In genomic region chr2:110853516-110853915, GRCh38 we compare ENCODE assay signal across 8 cellular contexts.
A peak's percentile ranks its signal among the peaks of the same experiment; 100 is the strongest.
DNase-seq lines count a peak whose midpoint lies in the region; ATAC-seq, FAIRE-seq and TF ChIP-seq lines count a peak whose summit lies in the region.

No MANE protein-coding gene starts in this region.

- no peak for TF ChIP-seq POLR2A in A549 (IDR thresholded peaks at IDR 0.05; ENCODE audit: low read length)

- TF ChIP-seq RAD21 in A549 (conservative IDR thresholded peaks at IDR 0.05 in 1 of 2, IDR thresholded peaks at IDR 0.05 in 1 of 2), result peak in 1 of 2 experiments; percentile 37; a peak in 1 of 5 replicates

- peaks cover 86% of the 10 kb centered on the region for H3K4me1 Mint-ChIP-seq in activated T-helper 2 cell treated with anti-CD3 and anti-CD28 coated beads, Interferon-gamma antibody, Interleukin-2, Interleukin-4, amounts not matched to agents 10 μg/mL and 5 μg/mL and 100 μg/mL, durations not matched to agents 14 hours and 24 hours and 36 hours (ENCODE audit: low read depth)

- CTCF ChIA-PET in A549 (lab: Yijun Ruan, JAX), result interaction anchor here (1.0 to 2.4 kb wide), 5 partner anchors 8 to 266 kb away, joined by 3 to 18 read pairs (median 5); no protein-coding TSS in a partner anchor

- DNase-seq in A549 (ENCODE audit: low read depth in 1 of 2, low spot score in 1 of 2) (peak; percentile 38 to 44), GM06990 (ENCODE audit: extremely low read depth, insufficient read length) (no peak), NOMO-1 treated with DMSO at 0.1 percent for 48 hours (lab: John Stamatoyannopoulos, UW; ENCODE audit: unreplicated experiment) (peak; percentile 44), iPS-NIHi11 (ENCODE audit: low spot score) (peak; percentile 59), cerebellum (ENCODE audit: low spot score) (no peak)
- DNase-seq in activated T-helper 2 cell treated with anti-CD3 and anti-CD28 coated beads, Interferon-gamma antibody, Interleukin-2, Interleukin-4, amounts not matched to agents 10 μg/mL and 5 μg/mL and 100 μg/mL, durations not matched to agents 14 hours and 24 hours and 36 hours (ENCODE audit: low spot score), result peak; percentile 43
- peak; percentile 41 to 43 for DNase-seq in stimulated activated CD8-positive, alpha-beta memory T cell treated with anti-CD3 and anti-CD28 coated beads, Interleukin-7, amount 100 ng/mL, for 4 hours (ENCODE audit: low read depth in 2 of 2)

- TF ChIP-seq EP300 in A549 (IDR thresholded peaks at IDR 0.05), result no peak

- H3K27me3 Mint-ChIP-seq in activated T-helper 2 cell treated with anti-CD3 and anti-CD28 coated beads, Interferon-gamma antibody, Interleukin-2, Interleukin-4, amounts not matched to agents 10 μg/mL and 5 μg/mL and 100 μg/mL, durations not matched to agents 14 hours and 24 hours and 36 hours (ENCODE audit: low read depth), result peaks cover 2% of the 10 kb centered on the region

- H3K27ac Mint-ChIP-seq in activated T-helper 2 cell treated with anti-CD3 and anti-CD28 coated beads, Interferon-gamma antibody, Interleukin-2, Interleukin-4, amounts not matched to agents 10 μg/mL and 5 μg/mL and 100 μg/mL, durations not matched to agents 14 hours and 24 hours and 36 hours, result peak overlapping the region; percentile 81

- no peaks in the 10 kb centered on the region for H3K27me3 ChIP-seq in GM06990 (replicated peaks; ENCODE audit: control insufficient read depth, insufficient read depth, low read length)

- no peaks in the 10 kb centered on the region for H3K36me3 ChIP-seq in GM06990 (ENCODE audit: control insufficient read depth, insufficient read depth, low read length)

- 15% methylated on average over 5 of the region's 5 CpGs for WGBS in A549 (ENCODE audit: missing lambda C conversion rate)

- peak; percentile 81 to 93; a peak in 5 of 6 replicates for ATAC-seq in A549
- no peak for ATAC-seq in GM21381 (IDR thresholded peaks at IDR 0.05; ENCODE audit: unreplicated experiment)

- peaks cover 11% of the 10 kb centered on the region; the same call in 2 of the 3 replicates for H3K9me3 ChIP-seq in A549

- H3K36me3 Mint-ChIP-seq in activated T-helper 2 cell treated with anti-CD3 and anti-CD28 coated beads, Interferon-gamma antibody, Interleukin-2, Interleukin-4, amounts not matched to agents 10 μg/mL and 5 μg/mL and 100 μg/mL, durations not matched to agents 14 hours and 24 hours and 36 hours (ENCODE audit: low read depth), result peaks cover 10% of the 10 kb centered on the region

- no peak overlapping the region for H3K4me3 Mint-ChIP-seq in activated T-helper 2 cell treated with anti-CD3 and anti-CD28 coated beads, Interferon-gamma antibody, Interleukin-2, Interleukin-4, amounts not matched to agents 10 μg/mL and 5 μg/mL and 100 μg/mL, durations not matched to agents 14 hours and 24 hours and 36 hours (ENCODE audit: low read depth)

- no peaks in the 10 kb centered on the region for H3K4me1 ChIP-seq in A549

- no peak overlapping the region for H3K27ac ChIP-seq in A549

- H3K4me2 ChIP-seq in A549, result no peak overlapping the region

- FAIRE-seq in A549 (lab: Jason Lieb, UNC), result no peak

- intact Hi-C loops in activated T-helper 2 cell treated with anti-CD3 and anti-CD28 coated beads, Interferon-gamma antibody, Interleukin-2, Interleukin-4, amounts not matched to agents 10 μg/mL and 5 μg/mL and 100 μg/mL, durations not matched to agents 14 hours and 24 hours and 36 hours (cut with micrococcal nuclease), result loop anchor here (2.0 kb wide), 1 partner anchor 43 kb away; no protein-coding TSS in a partner anchor

- POLR2A ChIA-PET in A549 (lab: Yijun Ruan, JAX), result no interaction called here

- no peak overlapping the region for H3K4me3 ChIP-seq in A549
- H3K4me3 ChIP-seq in GM06990 (replicated peaks; ENCODE audit: low read depth, low read length), result no peak overlapping the region

- TF ChIP-seq CTCF in A549 (IDR thresholded peaks at IDR 0.05) (peak; percentile 53; the same call in 2 of the 3 replicates), GM06990 (IDR thresholded peaks at IDR 0.05; ENCODE audit: insufficient read depth, low read length, poor library complexity, severe bottlenecking) (peak; percentile 83)

- peaks cover 4% of the 10 kb centered on the region for H3K9me3 Mint-ChIP-seq in activated T-helper 2 cell treated with anti-CD3 and anti-CD28 coated beads, Interferon-gamma antibody, Interleukin-2, Interleukin-4, amounts not matched to agents 10 μg/mL and 5 μg/mL and 100 μg/mL, durations not matched to agents 14 hours and 24 hours and 36 hours

TF ChIP-seq in A549, 52 proteins besides CTCF, POLR2A, EP300 and RAD21:
- TF ChIP-seq MAZ (IDR thresholded peaks at IDR 0.05; ENCODE audit: borderline replicate concordance, low read depth, low read length) (no peak), SMC3 (IDR thresholded peaks at IDR 0.05) (0 out of 3 replicates have a peak, but pooled peaks have one; percentile 19)

Comparison
In these comparisons a context has a peak if more than half of its experiments do, and no peak if none do; other contexts are left out.
1. DNase-seq: peak in A549 (2 of 2), NOMO-1 treated with DMSO at 0.1 percent for 48 hours (single experiment), activated T-helper 2 cell treated with anti-CD3 and anti-CD28 coated beads, Interferon-gamma antibody, Interleukin-2, Interleukin-4, amounts not matched to agents 10 μg/mL and 5 μg/mL and 100 μg/mL, durations not matched to agents 14 hours and 24 hours and 36 hours (single experiment), iPS-NIHi11 (single experiment) and stimulated activated CD8-positive, alpha-beta memory T cell treated with anti-CD3 and anti-CD28 coated beads, Interleukin-7, amount 100 ng/mL, for 4 hours (2 of 2); none in GM06990 (single experiment) and cerebellum (single experiment).